Comparison of ENCODE assay signal across 17 cellular contexts in genomic region chr15:98714906-98715305, GRCh38.
DNase-seq lines count a peak whose midpoint lies in the region; ATAC-seq and TF ChIP-seq lines count a peak whose summit lies in the region.
"Had no signal": no experiment of that assay in that cellular context is flagged by ENCODE, and none has a peak within 500 bp of the region (broad histone marks: within the 10 kb centered on the region; RNA-seq: fewer than 3 reads in every experiment).

No MANE protein-coding gene starts in this region.

- H2BK15ac ChIP-seq in H9 (ENCODE audit: low read depth, low read length): no peak overlapping the region

- no peak overlapping the region for H3K9ac ChIP-seq in H9 (ENCODE audit: extremely low read depth, insufficient read length, low read length)

- no peak overlapping the region for H3T11ph ChIP-seq in H9 (ENCODE audit: low read length)

- no peaks in the 10 kb centered on the region for H3K27me3 Mint-ChIP-seq in H9 (ENCODE audit: low read depth)
- no peaks in the 10 kb centered on the region for H3K27me3 Mint-ChIP-seq in stimulated activated memory B cell treated with anti-CD40 and anti-IgM and Interleukin-4, amounts not matched to agents 10 μg/mL and 1 μg/mL and 100 μg/mL, for 72 hours
- no peaks in the 10 kb centered on the region for H3K27me3 Mint-ChIP-seq in activated T-helper 2 cell treated with anti-CD3 and anti-CD28 coated beads, Interferon-gamma antibody, Interleukin-2, Interleukin-4, amounts not matched to agents 10 μg/mL and 5 μg/mL and 100 μg/mL, durations not matched to agents 14 hours and 24 hours and 36 hours (ENCODE audit: low read depth)

- TF ChIP-seq CTCF in H9 (conservative IDR thresholded peaks at IDR 0.05) (no peak), coronary artery (IDR thresholded peaks at IDR 0.05) (no peak)

- H3K18ac ChIP-seq in H9 (ENCODE audit: insufficient read length, low read depth, low read length): no peak overlapping the region

- no CpG with 5 or more reads among the region's 7 CpGs for WGBS in H9 (ENCODE audit: extremely low coverage, insufficient read length, low lambda C conversion rate)
- 64% methylated on average over 7 of the region's 7 CpGs for WGBS in right cardiac atrium

- H2AFZ ChIP-seq in H9 (ENCODE audit: low read length): no peak overlapping the region

- H3K79me1 ChIP-seq in H9 (ENCODE audit: insufficient read depth, low read depth, low read length, poor library complexity, severe bottlenecking): peaks cover 15% of the 10 kb centered on the region

- H3K56ac ChIP-seq in H9 (ENCODE audit: insufficient read length, low read depth, low read length): no peak overlapping the region

- peaks cover 75 to 78% of the 10 kb centered on the region in 2 experiments for H3K4me1 Mint-ChIP-seq in H9
- peaks cover 62% of the 10 kb centered on the region for H3K4me1 Mint-ChIP-seq in stimulated activated memory B cell treated with anti-CD40 and anti-IgM and Interleukin-4, amounts not matched to agents 10 μg/mL and 1 μg/mL and 100 μg/mL, for 72 hours
- H3K4me1 Mint-ChIP-seq in activated T-helper 2 cell treated with anti-CD3 and anti-CD28 coated beads, Interferon-gamma antibody, Interleukin-2, Interleukin-4, amounts not matched to agents 10 μg/mL and 5 μg/mL and 100 μg/mL, durations not matched to agents 14 hours and 24 hours and 36 hours (ENCODE audit: low read depth): peaks cover 35% of the 10 kb centered on the region

- H3K4ac ChIP-seq in H9 (ENCODE audit: low read depth, low read length): no peak overlapping the region

- H3K27ac ChIP-seq in H9 (ENCODE audit: insufficient read length, low read depth, low read length): no peak overlapping the region
- peak overlapping the region; percentile 72 to 79 for H3K27ac ChIP-seq in coronary artery
- H3K27ac ChIP-seq in right cardiac atrium (ENCODE audit: low read length): peak overlapping the region; percentile 65
- H3K27ac ChIP-seq: left lung had no signal

- H3K14ac ChIP-seq in H9 (ENCODE audit: insufficient read depth, low read length): no peak overlapping the region

- intact Hi-C loops in right cardiac atrium (cut with DNase I): no loop called here
- intact Hi-C loops in activated T-helper 2 cell treated with anti-CD3 and anti-CD28 coated beads, Interferon-gamma antibody, Interleukin-2, Interleukin-4, amounts not matched to agents 10 μg/mL and 5 μg/mL and 100 μg/mL, durations not matched to agents 14 hours and 24 hours and 36 hours (cut with micrococcal nuclease): no loop called here

- no peak overlapping the region for H2AK5ac ChIP-seq in H9 (ENCODE audit: insufficient read length, low read length)

- H3K4me3 ChIP-seq in coronary artery: no peak overlapping the region
- no peak overlapping the region for H3K4me3 ChIP-seq in right cardiac atrium (ENCODE audit: low read length)
- H3K4me3 ChIP-seq: left lung had no signal

- peaks cover 15 to 22% (median 18%) of the 10 kb centered on the region in 3 experiments for H3K36me3 Mint-ChIP-seq in H9 (ENCODE audit: insufficient read depth in 1 of 3, low read depth in 3 of 3)
- peaks cover 23% of the 10 kb centered on the region for H3K36me3 Mint-ChIP-seq in stimulated activated memory B cell treated with anti-CD40 and anti-IgM and Interleukin-4, amounts not matched to agents 10 μg/mL and 1 μg/mL and 100 μg/mL, for 72 hours
- H3K36me3 Mint-ChIP-seq in activated T-helper 2 cell treated with anti-CD3 and anti-CD28 coated beads, Interferon-gamma antibody, Interleukin-2, Interleukin-4, amounts not matched to agents 10 μg/mL and 5 μg/mL and 100 μg/mL, durations not matched to agents 14 hours and 24 hours and 36 hours (ENCODE audit: low read depth): peaks cover 15% of the 10 kb centered on the region

- no peak overlapping the region for H4K8ac ChIP-seq in H9 (replicated peaks; ENCODE audit: insufficient read length, low read depth, low read length)

- H3K4me2 ChIP-seq in H9 (ENCODE audit: insufficient read depth, insufficient read length, low read length): no peak overlapping the region

- H4K5ac ChIP-seq in H9 (ENCODE audit: insufficient read length, low read depth, low read length): no peak overlapping the region

- no peak overlapping the region for H2BK12ac ChIP-seq in H9 (ENCODE audit: insufficient read length, low read depth, low read length)

- H3K27me3 ChIP-seq in H9 (ENCODE audit: insufficient read depth, low read length) (no peaks in the 10 kb centered on the region; the same call in 1 of the 2 replicates), right cardiac atrium (ENCODE audit: control insufficient read depth, insufficient read depth) (no peaks in the 10 kb centered on the region)
- H3K27me3 ChIP-seq: left lung had no signal

- peaks cover 82% of the 10 kb centered on the region; the same call in 1 of the 2 replicates for H3K79me2 ChIP-seq in H9 (ENCODE audit: insufficient read depth, low read length)

- H3K9me3 ChIP-seq in H9 (ENCODE audit: control insufficient read depth, low read depth, low read length) (no peaks in the 10 kb centered on the region), right cardiac atrium (ENCODE audit: control insufficient read depth, low read length) (peaks cover 3% of the 10 kb centered on the region)
- H3K9me3 ChIP-seq: left lung had no signal

- H2BK20ac ChIP-seq in H9 (ENCODE audit: low read depth, low read length, poor library complexity, severe bottlenecking): no peak overlapping the region

- DNase-seq in H9: no peak
- DNase-seq in coronary artery (ENCODE audit: low spot score): no peak
- DNase-seq in right cardiac atrium: peak in 1 of 3 donors; percentile 55
- DNase-seq in activated T-helper 2 cell treated with anti-CD3 and anti-CD28 coated beads, Interferon-gamma antibody, Interleukin-2, Interleukin-4, amounts not matched to agents 10 μg/mL and 5 μg/mL and 100 μg/mL, durations not matched to agents 14 hours and 24 hours and 36 hours (ENCODE audit: low spot score): no peak
- no peak for DNase-seq in cerebellar nuclear complex (lab: John Stamatoyannopoulos, UW)
- no peak for DNase-seq in NCI-H2227 treated with DMSO at 0.1 percent for 48 hours (lab: John Stamatoyannopoulos, UW)
- DNase-seq: activated CD8-positive, alpha-beta memory T cell treated with anti-CD3 and anti-CD28 coated beads, Interleukin-2, amount 50 U/mL, for 4 hours; activated naive CD4-positive, alpha-beta T cell treated with anti-CD3 and anti-CD28 coated beads, Interleukin-2, amount 50 U/mL, for 16 hours; AML-193; central memory CD4-positive, alpha-beta T cell; foreskin fibroblast; left lung; NCI-H446; NK-92 treated with Interleukin-12 subunit alpha and Interleukin-12 subunit beta, amount 100 ng/mL, for 24 hours had no signal

- H4K20me1 ChIP-seq in H9 (ENCODE audit: control insufficient read depth, insufficient read depth, insufficient read length): no peaks in the 10 kb centered on the region

- no peak overlapping the region for H2BK5ac ChIP-seq in H9 (ENCODE audit: insufficient read length, low read length)

- H3K9me3 Mint-ChIP-seq in H9: peaks cover 4 to 5% of the 10 kb centered on the region in 2 experiments; a peak in 3 of 5 replicates
- peaks cover 9% of the 10 kb centered on the region for H3K9me3 Mint-ChIP-seq in stimulated activated memory B cell treated with anti-CD40 and anti-IgM and Interleukin-4, amounts not matched to agents 10 μg/mL and 1 μg/mL and 100 μg/mL, for 72 hours
- peaks cover 6% of the 10 kb centered on the region for H3K9me3 Mint-ChIP-seq in activated T-helper 2 cell treated with anti-CD3 and anti-CD28 coated beads, Interferon-gamma antibody, Interleukin-2, Interleukin-4, amounts not matched to agents 10 μg/mL and 5 μg/mL and 100 μg/mL, durations not matched to agents 14 hours and 24 hours and 36 hours

- H3K27ac Mint-ChIP-seq in H9: peak overlapping the region in 2 of 3 experiments; percentile 13 to 42; a peak in 2 of 7 replicates
- peak overlapping the region; percentile 56 for H3K27ac Mint-ChIP-seq in stimulated activated memory B cell treated with anti-CD40 and anti-IgM and Interleukin-4, amounts not matched to agents 10 μg/mL and 1 μg/mL and 100 μg/mL, for 72 hours
- no peak overlapping the region for H3K27ac Mint-ChIP-seq in activated T-helper 2 cell treated with anti-CD3 and anti-CD28 coated beads, Interferon-gamma antibody, Interleukin-2, Interleukin-4, amounts not matched to agents 10 μg/mL and 5 μg/mL and 100 μg/mL, durations not matched to agents 14 hours and 24 hours and 36 hours
- H3K27ac Mint-ChIP-seq: T-helper 1 cell treated with Interleukin-12 subunit alpha and Interleukin-12 subunit beta and Interleukin-4 antibody, amounts not matched to agents 30 μg/mL and 1 μg/mL, for 36 hours had no signal

- no peak overlapping the region for H4K91ac ChIP-seq in H9 (ENCODE audit: insufficient read length, low read depth, low read length)

- no peak overlapping the region for H3K4me3 Mint-ChIP-seq in H9
- H3K4me3 Mint-ChIP-seq in stimulated activated memory B cell treated with anti-CD40 and anti-IgM and Interleukin-4, amounts not matched to agents 10 μg/mL and 1 μg/mL and 100 μg/mL, for 72 hours: no peak overlapping the region
- H3K4me3 Mint-ChIP-seq in activated T-helper 2 cell treated with anti-CD3 and anti-CD28 coated beads, Interferon-gamma antibody, Interleukin-2, Interleukin-4, amounts not matched to agents 10 μg/mL and 5 μg/mL and 100 μg/mL, durations not matched to agents 14 hours and 24 hours and 36 hours (ENCODE audit: low read depth): no peak overlapping the region
- H3K4me3 Mint-ChIP-seq: T-helper 1 cell treated with Interleukin-12 subunit alpha and Interleukin-12 subunit beta and Interleukin-4 antibody, amounts not matched to agents 30 μg/mL and 1 μg/mL, for 36 hours had no signal

- no peak overlapping the region for H2BK120ac ChIP-seq in H9 (ENCODE audit: low read depth, low read length, poor library complexity, severe bottlenecking)

- H3K4me1 ChIP-seq in H9 (ENCODE audit: insufficient read depth, low read length) (peaks cover 43% of the 10 kb centered on the region), right cardiac atrium (ENCODE audit: control insufficient read depth, insufficient read depth, low read length) (peaks cover 25% of the 10 kb centered on the region)

- ATAC-seq in right cardiac atrium: peak; percentile 70 to 75
- ATAC-seq in stimulated activated memory B cell treated with anti-CD40 and anti-IgM and Interleukin-4, amounts not matched to agents 10 μg/mL and 1 μg/mL and 100 μg/mL, for 72 hours: no peak
- ATAC-seq: activated CD4-positive, CD25-positive, alpha-beta regulatory T cell treated with anti-CD3 and anti-CD28 coated beads, Interleukin-2, amount 50 U/mL, for 24 hours; left lung had no signal

- no peak overlapping the region for H3K23ac ChIP-seq in H9 (ENCODE audit: insufficient read length, low read depth, low read length)

- H3K23me2 ChIP-seq in H9 (ENCODE audit: insufficient read length, low read depth, low read length, poor library complexity, severe bottlenecking): no peaks in the 10 kb centered on the region
